ENCODE assay signal across 20 cellular contexts in genomic region chr18:33871363-33872025, GRCh38.
A peak's percentile ranks its signal among the peaks of the same experiment; 100 is the strongest.
DNase-seq lines count a peak whose midpoint lies in the region; ATAC-seq, FAIRE-seq and TF ChIP-seq lines count a peak whose summit lies in the region.
"Had no signal": no experiment of that assay in that cellular context is flagged by ENCODE, and none has a peak within 500 bp of the region (broad histone marks: within the 10 kb centered on the region; RNA-seq: fewer than 3 reads in every experiment).

No MANE protein-coding gene starts in this region.

- H3K4me2 ChIP-seq in Karpas-422 (ENCODE audit: low read depth, low read length, poor library complexity, severe bottlenecking), result peak overlapping the region; percentile 56
- no peak overlapping the region for H3K4me2 ChIP-seq in trophoblast cell (ENCODE audit: low read length)

- CTCF ChIA-PET in WTC11 (lab: Charles Lee), result no interaction called here

- H3K4me3 ChIP-seq in Karpas-422 (ENCODE audit: low read length) (peak overlapping the region; percentile 21; the same call in 1 of the 2 replicates), trophoblast cell (ENCODE audit: low read depth, low read length) (no peak overlapping the region)
- H3K4me3 ChIP-seq: GM23248, K562, SJCRH30 had no signal

- H4K8ac ChIP-seq in trophoblast cell (ENCODE audit: low read depth, low read length), result peak overlapping the region; percentile 23

- no peak overlapping the region for H3K14ac ChIP-seq in trophoblast cell (ENCODE audit: low read length)

- no peak for ATAC-seq in WTC11
- ATAC-seq: K562 had no signal

- peak overlapping the region; percentile 59 for H3K9ac ChIP-seq in Karpas-422 (ENCODE audit: low read length)
- H3K9ac ChIP-seq in trophoblast cell (ENCODE audit: low read length), result no peak overlapping the region
- H3K9ac ChIP-seq: GM23248 had no signal

- no peaks in the 10 kb centered on the region for H3K9me3 ChIP-seq in Karpas-422 (ENCODE audit: low read length)
- no peaks in the 10 kb centered on the region for H3K9me3 ChIP-seq in trophoblast cell (ENCODE audit: insufficient read depth, low read depth, low read length)
- H3K9me3 ChIP-seq: SJCRH30 had no signal

- peak overlapping the region; percentile 95 for H2BK12ac ChIP-seq in trophoblast cell (ENCODE audit: low read length)

- H2BK120ac ChIP-seq in trophoblast cell (ENCODE audit: insufficient read depth, low read length, poor library complexity), result peak overlapping the region; percentile 66

- H3K9me3 Mint-ChIP-seq in WTC11, result peaks cover under 1% of the 10 kb centered on the region; the same call in 1 of the 2 replicates

- no peak overlapping the region for H2AK5ac ChIP-seq in trophoblast cell (ENCODE audit: low read length)

- H3K27ac Mint-ChIP-seq in WTC11, result no peak overlapping the region
- H3K27ac Mint-ChIP-seq: CD4-positive, alpha-beta T cell had no signal

- no peaks in the 10 kb centered on the region for H4K20me1 ChIP-seq in Karpas-422 (ENCODE audit: insufficient read depth, low read depth, low read length)

- no peaks in the 10 kb centered on the region for H3K79me2 ChIP-seq in Karpas-422 (ENCODE audit: low read length)
- H3K79me2 ChIP-seq in trophoblast cell (ENCODE audit: control insufficient read depth, insufficient read depth, low read length, poor library complexity), result no peaks in the 10 kb centered on the region

- peaks cover 11% of the 10 kb centered on the region for H3K4me1 Mint-ChIP-seq in WTC11

- H3K4me1 ChIP-seq in Karpas-422 (ENCODE audit: low read length) (peaks cover 72% of the 10 kb centered on the region), trophoblast cell (ENCODE audit: control insufficient read depth in 1 of 2, insufficient read depth in 2 of 2, low read length in 2 of 2) (peaks cover 0 to 4% of the 10 kb centered on the region in 2 experiments)

- peak; percentile 81 for FAIRE-seq in D721Med (lab: Jason Lieb, UNC)
- FAIRE-seq: K562 had no signal

- H3K23ac ChIP-seq in trophoblast cell (ENCODE audit: low read length), result no peak overlapping the region

- H4K12ac ChIP-seq in trophoblast cell (ENCODE audit: low read depth, low read length), result no peak overlapping the region

- H4K91ac ChIP-seq in trophoblast cell (ENCODE audit: low read depth, low read length), result peak overlapping the region; percentile 55

- H2BK5ac ChIP-seq in trophoblast cell (ENCODE audit: low read depth, low read length, poor library complexity), result peak overlapping the region; percentile 86

- H3K27me3 Mint-ChIP-seq in WTC11 (ENCODE audit: low read depth), result no peaks in the 10 kb centered on the region; the same call in 1 of the 2 replicates
- H3K27me3 Mint-ChIP-seq: CD4-positive, alpha-beta T cell had no signal

- H3K27me3 ChIP-seq in Karpas-422 (ENCODE audit: low read length), result no peaks in the 10 kb centered on the region
- no peaks in the 10 kb centered on the region for H3K27me3 ChIP-seq in trophoblast cell (ENCODE audit: insufficient read depth, low read length)
- H3K27me3 ChIP-seq: SJCRH30 had no signal

- peak overlapping the region; percentile 94 for H3K27ac ChIP-seq in Karpas-422 (ENCODE audit: low read length)
- peak overlapping the region; percentile 83 for H3K27ac ChIP-seq in trophoblast cell (ENCODE audit: low read depth, low read length)
- H3K27ac ChIP-seq: GM23248, HL-60, RWPE1, SJCRH30 had no signal

- peaks cover 5% of the 10 kb centered on the region for H3K79me1 ChIP-seq in trophoblast cell (ENCODE audit: low read length)

- no peaks in the 10 kb centered on the region for H3K9me2 ChIP-seq in Karpas-422 (replicated peaks; ENCODE audit: insufficient read depth, low read length)

- H3K36me3 ChIP-seq in Karpas-422 (ENCODE audit: insufficient read depth, low read length) (no peaks in the 10 kb centered on the region), trophoblast cell (ENCODE audit: control insufficient read depth in 1 of 2, insufficient read depth in 2 of 2, low read length in 2 of 2) (no peaks in the 10 kb centered on the region)
- H3K36me3 ChIP-seq: SJCRH30 had no signal

- no peaks in the 10 kb centered on the region for H3K36me3 Mint-ChIP-seq in WTC11

- H2AFZ ChIP-seq in Karpas-422 (ENCODE audit: low read length) (peak overlapping the region; percentile 51), trophoblast cell (ENCODE audit: insufficient read depth, low read length, poor library complexity) (peak overlapping the region; percentile 71)
- H2AFZ ChIP-seq: GM23248 had no signal

- no peak overlapping the region for H3K4ac ChIP-seq in trophoblast cell (ENCODE audit: low read depth, low read length)

- H3K4me3 Mint-ChIP-seq in WTC11, result no peak overlapping the region
- H3K4me3 Mint-ChIP-seq: CD4-positive, alpha-beta T cell had no signal

- WGBS in trophoblast cell (ENCODE audit: extremely low coverage, insufficient coverage, insufficient read length), result no CpG with 5 or more reads among the region's 2 CpGs

- H3K18ac ChIP-seq in trophoblast cell (ENCODE audit: low read length), result no peak overlapping the region

- TF ChIP-seq CTCF in D721Med (IDR thresholded peaks at IDR 0.05; ENCODE audit: insufficient read depth, missing control alignments) (no peak), WTC11 (IDR thresholded peaks at IDR 0.05) (no peak)

- POLR2A ChIA-PET in WTC11 (lab: Charles Lee), result no interaction called here

- DNase-seq in D721Med (ENCODE audit: insufficient read length, low spot score) (no peak), Karpas-422 (peak; percentile 62), astrocyte of the hippocampus (ENCODE audit: low read depth, low spot score) (peak; percentile 11), trophoblast cell (no peak), NCI-H748 treated with DMSO at 0.1 percent for 48 hours (lab: John Stamatoyannopoulos, UW) (no peak), WTC11 (ENCODE audit: low spot score) (no peak)
- no peak for DNase-seq in activated T-cell treated with anti-CD3 and anti-CD28 coated beads, Interleukin-2, amount 50 U/mL, for 48 hours
- DNase-seq: AML-193; Calu3; CD4-positive, alpha-beta T cell; DMS79 treated with DMSO at 0.1 percent for 48 hours; GDM1; GM23248; NCI-H1092 treated with DMSO at 0.1 percent for 48 hours; NCI-H1694; NCI-H524; SJCRH30 had no signal

TF ChIP-seq in WTC11, 78 proteins besides CTCF, POLR2A, EP300 and RAD21 (continues in another document):
- no peak for TF ChIP-seq PRDM15 (CRISPR knock-in tag; IDR thresholded peaks at IDR 0.05)
- TF ChIP-seq NR2C2 (CRISPR knock-in tag; IDR thresholded peaks at IDR 0.05), result no peak
- TF ChIP-seq ZNF423 (CRISPR knock-in tag; IDR thresholded peaks at IDR 0.05), result no peak
- no peak for TF ChIP-seq OVOL2 (CRISPR knock-in tag; IDR thresholded peaks at IDR 0.05; ENCODE audit: borderline replicate concordance)
- no peak for TF ChIP-seq ATF1 (CRISPR knock-in tag; IDR thresholded peaks at IDR 0.05)
- TF ChIP-seq ZBTB21 (CRISPR knock-in tag; IDR thresholded peaks at IDR 0.05; ENCODE audit: borderline replicate concordance), result no peak
- no peak for TF ChIP-seq RELA (CRISPR knock-in tag; IDR thresholded peaks at IDR 0.05; ENCODE audit: borderline replicate concordance)
- TF ChIP-seq ZNF317 (CRISPR knock-in tag; IDR thresholded peaks at IDR 0.05; ENCODE audit: borderline replicate concordance, low read depth), result no peak
- TF ChIP-seq HMGXB4 (CRISPR knock-in tag; IDR thresholded peaks at IDR 0.05), result no peak
- no peak for TF ChIP-seq ZMAT4 (CRISPR knock-in tag; IDR thresholded peaks at IDR 0.05)

Comparison
In these comparisons a context has a peak if more than half of its experiments do, and no peak if none do; other contexts are left out.
1. DNase-seq: peak in Karpas-422 (single experiment) and astrocyte of the hippocampus (single experiment); none in D721Med (single experiment), trophoblast cell (0 of 2), NCI-H748 treated with DMSO at 0.1 percent for 48 hours (single experiment), activated T-cell treated with anti-CD3 and anti-CD28 coated beads, Interleukin-2, amount 50 U/mL, for 48 hours (0 of 2) and WTC11 (single experiment).